19 cellular contexts compared by ENCODE assay signal in genomic region chr20:40681684-40682083, GRCh38. TPM values are rescaled to one million over a fixed set of nuclear protein-coding genes. Genes with fewer than 3 reads are reported as not detected.
"Had no signal": no experiment of that assay in that cellular context is flagged by ENCODE, and none has a peak within 500 bp of the region (broad histone marks: within the 10 kb centered on the region; RNA-seq: fewer than 3 reads in every experiment).

No MANE protein-coding gene starts in this region.

- H3K4me3 ChIP-seq: mucosa of descending colon, ovary, sigmoid colon had no signal

- ATAC-seq: activated CD4-positive, alpha-beta T cell treated with anti-CD3 and anti-CD28 coated beads for 36 hours; activated CD8-positive, alpha-beta memory T cell treated with anti-CD3 and anti-CD28 coated beads, Interleukin-2, amount 10 ng/mL, durations not matched to agents 7 days and 5 days; activated T-helper 17 cell treated with anti-CD3 and anti-CD28 coated beads, Interleukin-2, amount 50 U/mL, for 72 hours; naive thymus-derived CD4-positive, alpha-beta T cell had no signal

- H3K9me3 ChIP-seq: mucosa of descending colon, ovary, sigmoid colon, tibial nerve had no signal

- H3K27ac ChIP-seq: brain microvascular endothelial cell had no signal

- DNase-seq: activated CD4-positive, alpha-beta memory T cell treated with anti-CD3 and anti-CD28 coated beads for 36 hours; activated CD4-positive, alpha-beta T cell treated with anti-CD3 and anti-CD28 coated beads for 36 hours; activated CD8-positive, alpha-beta memory T cell treated with anti-CD3 and anti-CD28 coated beads, Interleukin-2, amount 10 ng/mL, durations not matched to agents 7 days and 5 days; activated naive CD4-positive, alpha-beta T cell; activated naive CD8-positive, alpha-beta T cell treated with anti-CD3 and anti-CD28 coated beads for 36 hours; amygdala; brain microvascular endothelial cell; central memory CD4-positive, alpha-beta T cell; erythroblast; foreskin melanocyte; mucosa of descending colon; naive thymus-derived CD4-positive, alpha-beta T cell; sigmoid colon; stimulated activated CD4-positive, alpha-beta T cell treated with anti-CD3 and anti-CD28 coated beads, Interleukin-12 subunit alpha, Interleukin-12 subunit beta, amount 100 ng/mL, for 4 hours; stimulated activated CD4-positive, alpha-beta T cell treated with anti-CD3 and anti-CD28 coated beads, Interleukin-1b, Interleukin-23, amount 100 ng/mL, for 48 hours; stimulated activated naive CD4-positive, alpha-beta T cell treated with Interleukin-2 at 50 U/mL for 16 hours had no signal

- H3K36me3 ChIP-seq: brain microvascular endothelial cell, ovary, sigmoid colon had no signal

- H3K27me3 ChIP-seq: ovary had no signal

RNA-seq across cellular contexts. Expression of gene MAFB, which starts 7.4 kb away (rescaled TPM):
- total RNA-seq: activated CD4-positive, alpha-beta memory T cell treated with anti-CD3 and anti-CD28 coated beads for 36 hours; activated CD4-positive, alpha-beta T cell treated with anti-CD3 and anti-CD28 coated beads for 36 hours; activated naive CD8-positive, alpha-beta T cell treated with anti-CD3 and anti-CD28 coated beads for 36 hours; activated T-helper 17 cell treated with anti-CD3 and anti-CD28 coated beads, Interleukin-2, amount 50 U/mL, for 72 hours had no signal
- polyA plus RNA-seq: naive thymus-derived CD4-positive, alpha-beta T cell had no signal
